Comparison of ENCODE assay signal across 8 cellular contexts in the genomic region with DNA sequence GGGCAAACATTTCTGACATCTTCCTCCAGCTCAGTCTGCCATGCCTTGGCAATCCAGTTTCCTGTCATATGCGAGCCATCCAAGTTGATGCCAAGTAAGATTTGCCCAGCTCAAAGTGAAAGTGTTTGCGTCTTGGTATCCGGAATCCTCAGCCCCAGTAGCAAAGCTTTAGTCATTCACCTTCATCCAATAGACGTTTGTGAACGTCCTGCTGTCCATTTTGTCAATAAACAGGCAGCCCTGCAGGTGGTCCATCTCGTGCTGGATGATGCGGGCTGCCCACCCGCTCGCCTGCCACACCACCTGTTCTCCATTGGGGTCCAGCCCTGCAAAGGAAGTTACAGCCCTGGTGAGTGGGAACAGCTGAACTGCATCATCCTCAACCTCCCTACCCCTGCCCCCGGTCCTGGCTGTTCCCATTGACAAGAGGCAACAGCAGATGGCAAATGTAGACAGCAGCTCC.
A peak's percentile ranks its signal among the peaks of the same experiment; 100 is the strongest.
DNase-seq lines count a peak whose midpoint lies in the region; ATAC-seq and TF ChIP-seq lines count a peak whose summit lies in the region.

No MANE protein-coding gene starts in this region.

- no peaks in the 10 kb centered on the region for H3K27me3 Mint-ChIP-seq in activated naive CD4-positive, alpha-beta T cell treated with anti-CD3 and anti-CD28 coated beads, Interleukin-2, amount 10 ng/mL, durations not matched to agents 7 days and 5 days
- no peaks in the 10 kb centered on the region for H3K27me3 Mint-ChIP-seq in stimulated activated naive B cell treated with anti-CD40 and anti-IgM and Interleukin-4, amounts not matched to agents 10 μg/mL and 1 μg/mL and 100 μg/mL, for 72 hours

- peaks cover 48% of the 10 kb centered on the region for H3K36me3 Mint-ChIP-seq in activated naive CD4-positive, alpha-beta T cell treated with anti-CD3 and anti-CD28 coated beads, Interleukin-2, amount 10 ng/mL, durations not matched to agents 7 days and 5 days
- H3K36me3 Mint-ChIP-seq in stimulated activated naive B cell treated with anti-CD40 and anti-IgM and Interleukin-4, amounts not matched to agents 10 μg/mL and 1 μg/mL and 100 μg/mL, for 72 hours, result peaks cover 22 to 55% of the 10 kb centered on the region in 2 donors

- ATAC-seq in stimulated activated naive B cell treated with anti-CD40 and anti-IgM and Interleukin-4, amounts not matched to agents 10 μg/mL and 1 μg/mL and 100 μg/mL, for 72 hours (replicated peaks), result no peak
- no peak for ATAC-seq in HG03139 (IDR thresholded peaks at IDR 0.05; ENCODE audit: unreplicated experiment)

- CTCF ChIA-PET in activated naive CD4-positive, alpha-beta T cell treated with anti-CD3 and anti-CD28 coated beads, Interleukin-2, amount 10 ng/mL, durations not matched to agents 7 days and 5 days (lab: Charles Lee), result interaction anchor here (1.0 to 1.3 kb wide), 3 partner anchors 9 to 57 kb away, joined by 3 to 5 read pairs (median 3); partner anchors contain the start of gene TERF2

- TF ChIP-seq CTCF in VCaP (conservative IDR thresholded peaks at IDR 0.05), result no peak

- no peak for DNase-seq in activated naive CD4-positive, alpha-beta T cell treated with anti-CD3 and anti-CD28 coated beads, Interleukin-2, amount 10 ng/mL, durations not matched to agents 7 days and 5 days
- no peak for DNase-seq in activated naive CD4-positive, alpha-beta T cell treated with Interleukin-2 at 50 U/mL for 16 hours
- DNase-seq in hepatic stellate cell (ENCODE audit: low spot score) (peak; percentile 26), SW480 (ENCODE audit: low spot score) (no peak), DMS114 treated with DMSO at 0.1 percent for 48 hours (lab: John Stamatoyannopoulos, UW; ENCODE audit: unreplicated experiment) (no peak)
- no peak for DNase-seq in stimulated activated naive B cell treated with anti-CD40 and anti-IgM and Interleukin-4, amounts not matched to agents 10 μg/mL and 1 μg/mL and 100 μg/mL, for 72 hours

- no peaks in the 10 kb centered on the region for H3K9me3 Mint-ChIP-seq in activated naive CD4-positive, alpha-beta T cell treated with anti-CD3 and anti-CD28 coated beads, Interleukin-2, amount 10 ng/mL, durations not matched to agents 7 days and 5 days
- H3K9me3 Mint-ChIP-seq in stimulated activated naive B cell treated with anti-CD40 and anti-IgM and Interleukin-4, amounts not matched to agents 10 μg/mL and 1 μg/mL and 100 μg/mL, for 72 hours, result no peaks in the 10 kb centered on the region

- H3K27ac ChIP-seq in VCaP, result peak overlapping the region; percentile 84

- peaks cover 50% of the 10 kb centered on the region for H3K4me1 Mint-ChIP-seq in activated naive CD4-positive, alpha-beta T cell treated with anti-CD3 and anti-CD28 coated beads, Interleukin-2, amount 10 ng/mL, durations not matched to agents 7 days and 5 days
- peaks cover 28 to 65% of the 10 kb centered on the region in 2 donors for H3K4me1 Mint-ChIP-seq in stimulated activated naive B cell treated with anti-CD40 and anti-IgM and Interleukin-4, amounts not matched to agents 10 μg/mL and 1 μg/mL and 100 μg/mL, for 72 hours

- H3K27ac Mint-ChIP-seq in activated naive CD4-positive, alpha-beta T cell treated with anti-CD3 and anti-CD28 coated beads, Interleukin-2, amount 10 ng/mL, durations not matched to agents 7 days and 5 days, result peak overlapping the region; percentile 75
- peak overlapping the region; percentile 5 for H3K27ac Mint-ChIP-seq in stimulated activated naive B cell treated with anti-CD40 and anti-IgM and Interleukin-4, amounts not matched to agents 10 μg/mL and 1 μg/mL and 100 μg/mL, for 72 hours

- H3K4me3 Mint-ChIP-seq in activated naive CD4-positive, alpha-beta T cell treated with anti-CD3 and anti-CD28 coated beads, Interleukin-2, amount 10 ng/mL, durations not matched to agents 7 days and 5 days, result peak overlapping the region; percentile 77
- H3K4me3 Mint-ChIP-seq in stimulated activated naive B cell treated with anti-CD40 and anti-IgM and Interleukin-4, amounts not matched to agents 10 μg/mL and 1 μg/mL and 100 μg/mL, for 72 hours, result peak overlapping the region; percentile 88 to 92
